Comparison of ENCODE assay signal across 8 cellular contexts in the genomic region with DNA sequence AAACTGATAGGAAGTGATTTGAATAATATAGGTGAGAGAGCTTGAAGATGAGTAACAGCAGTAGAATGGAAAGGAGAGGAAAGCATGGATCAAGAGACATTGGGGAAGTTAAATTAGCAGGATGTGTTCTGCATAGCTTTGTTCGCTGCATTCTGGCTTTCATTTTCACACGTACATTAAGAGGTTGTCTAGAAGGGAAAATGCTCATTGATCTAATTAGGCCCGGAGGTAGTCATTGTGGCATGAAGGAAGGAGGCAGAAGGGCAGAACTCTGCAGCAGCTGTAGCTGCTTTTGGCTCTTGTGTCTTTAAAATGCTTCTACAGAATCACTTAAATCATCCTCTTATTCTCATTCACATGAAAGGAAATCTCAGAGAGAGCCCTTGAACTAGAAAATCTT. TPM values are rescaled to one million over a fixed set of nuclear protein-coding genes. Genes with fewer than 3 reads are reported as not detected.
A peak's percentile ranks its signal among the peaks of the same experiment; 100 is the strongest.
DNase-seq lines count a peak whose midpoint lies in the region; ATAC-seq lines count a peak whose summit lies in the region.

No MANE protein-coding gene starts in this region.

- H3K27ac ChIP-seq in CD4-positive, alpha-beta memory T cell (ENCODE audit: low read depth, low read length), result no peak overlapping the region

- POLR2A ChIA-PET in CD4-positive, alpha-beta memory T cell (lab: Charles Lee; ENCODE audit: partially characterized antibody), result interaction anchor here (0.7 to 1.7 kb wide), 3 partner anchors 10 to 1000 kb away, joined by 3 to 4 read pairs (median 4); a partner anchor contains a TSS

- H3K4me1 Mint-ChIP-seq in CD4-positive, alpha-beta memory T cell, result peaks cover 11 to 18% (median 16%) of the 10 kb centered on the region in 4 donors

- ATAC-seq in GM19395 (IDR thresholded peaks at IDR 0.05; ENCODE audit: unreplicated experiment), result peak; percentile 91
- ATAC-seq in HG03342 (IDR thresholded peaks at IDR 0.05; ENCODE audit: unreplicated experiment), result peak; percentile 72

- H3K27me3 Mint-ChIP-seq in CD4-positive, alpha-beta memory T cell, result no peaks in the 10 kb centered on the region

- H3K27ac Mint-ChIP-seq in CD4-positive, alpha-beta memory T cell, result peak overlapping the region; percentile 15 to 81 (median 76)

- H3K27me3 ChIP-seq in CD4-positive, alpha-beta memory T cell (ENCODE audit: insufficient read depth, low read length), result no peaks in the 10 kb centered on the region
- peaks cover 5% of the 10 kb centered on the region; the same call in 1 of the 2 replicates for H3K27me3 ChIP-seq in MG63

- no peaks in the 10 kb centered on the region for H3K9me3 ChIP-seq in CD4-positive, alpha-beta memory T cell (ENCODE audit: control insufficient read depth in 1 of 2, low read length in 2 of 2)
- no peaks in the 10 kb centered on the region for H3K9me3 ChIP-seq in MG63

- peaks cover 26% of the 10 kb centered on the region for H3K4me1 ChIP-seq in CD4-positive, alpha-beta memory T cell (ENCODE audit: insufficient read depth, low read length)

- intact Hi-C loops in CD4-positive, alpha-beta memory T cell (cut with micrococcal nuclease), result no loop called here

- CTCF ChIA-PET in CD4-positive, alpha-beta memory T cell (lab: Charles Lee; ENCODE audit: partially characterized antibody), result interaction anchor here (1.0 to 4.1 kb wide), 3 partner anchors 8 to 977 kb away, joined by 3 to 37 read pairs (median 4); no protein-coding TSS in a partner anchor

- H3K36me3 ChIP-seq in CD4-positive, alpha-beta memory T cell (ENCODE audit: insufficient read depth, low read length), result no peaks in the 10 kb centered on the region
- no peaks in the 10 kb centered on the region for H3K36me3 ChIP-seq in MG63

- no peaks in the 10 kb centered on the region for H3K36me3 Mint-ChIP-seq in CD4-positive, alpha-beta memory T cell

- peaks cover 0 to under 1% (median 0%) of the 10 kb centered on the region in 8 donors for H3K9me3 Mint-ChIP-seq in CD4-positive, alpha-beta memory T cell

- DNase-seq in CD4-positive, alpha-beta memory T cell, result peak in 1 of 5 donors; percentile 12
- DNase-seq in astrocyte of the hippocampus (ENCODE audit: low read depth, low spot score), result peak; percentile 13
- DNase-seq in HUDEP-2 (lab: John Stamatoyannopoulos, UW; ENCODE audit: unreplicated experiment in 76 of 76), result no peak
- DNase-seq in HPDE6-E6E7 (ENCODE audit: extremely low spot score), result no peak
- DNase-seq in hippocampal formation (lab: John Stamatoyannopoulos, UW), result no peak
- DNase-seq in MG63, result no peak

- no peak overlapping the region for H3K4me3 ChIP-seq in CD4-positive, alpha-beta memory T cell (ENCODE audit: low read length in 2 of 2)
- no peak overlapping the region for H3K4me3 ChIP-seq in MG63

- H3K4me3 Mint-ChIP-seq in CD4-positive, alpha-beta memory T cell, result peak overlapping the region; percentile 23 to 72 (median 46)

RNA-seq across cellular contexts. Expression of a gene that starts 40.3 kb away (rescaled TPM):
- total RNA-seq in CD4-positive, alpha-beta memory T cell, result not detected
- polyA plus RNA-seq in CD4-positive, alpha-beta memory T cell, result under 1 TPM; 0.40 to 0.58 TPM
- not detected in 2 replicates for total RNA-seq in MG63 (2014; rRNA removed; shearing (Covaris generic); ENCODE audit: low replicate concordance)
